2 cellular contexts compared by ENCODE assay signal in the genomic region with DNA sequence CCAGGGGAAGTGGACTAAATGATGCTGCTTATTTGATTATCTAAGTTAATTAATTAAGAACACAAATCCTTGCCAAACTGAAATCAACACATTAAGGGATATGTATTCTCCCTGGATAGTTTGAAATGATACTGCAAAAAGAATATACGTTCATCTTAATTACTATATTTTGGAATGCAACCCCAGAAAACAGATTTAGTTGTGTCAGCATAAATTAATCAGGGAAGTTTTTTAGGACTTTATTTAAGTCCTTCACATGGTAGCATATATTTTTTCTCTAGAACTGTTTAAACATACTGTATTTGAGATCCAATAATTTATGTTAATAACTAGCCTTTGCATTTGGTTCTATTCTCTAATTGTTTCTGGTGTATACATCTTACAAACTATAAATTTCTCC.
TF ChIP-seq lines count a peak whose summit lies in the region.

No MANE protein-coding gene starts in this region.

TF ChIP-seq in HepG2, 621 proteins besides CTCF, POLR2A, EP300 and RAD21:
- no peak for TF ChIP-seq ZNF382 (CRISPR knock-in tag; IDR thresholded peaks at IDR 0.05; ENCODE audit: borderline replicate concordance)
- peak; percentile 66 for TF ChIP-seq MAFF (IDR thresholded peaks at IDR 0.05; ENCODE audit: low read depth, low read length)
- TF ChIP-seq, protein P1, sequence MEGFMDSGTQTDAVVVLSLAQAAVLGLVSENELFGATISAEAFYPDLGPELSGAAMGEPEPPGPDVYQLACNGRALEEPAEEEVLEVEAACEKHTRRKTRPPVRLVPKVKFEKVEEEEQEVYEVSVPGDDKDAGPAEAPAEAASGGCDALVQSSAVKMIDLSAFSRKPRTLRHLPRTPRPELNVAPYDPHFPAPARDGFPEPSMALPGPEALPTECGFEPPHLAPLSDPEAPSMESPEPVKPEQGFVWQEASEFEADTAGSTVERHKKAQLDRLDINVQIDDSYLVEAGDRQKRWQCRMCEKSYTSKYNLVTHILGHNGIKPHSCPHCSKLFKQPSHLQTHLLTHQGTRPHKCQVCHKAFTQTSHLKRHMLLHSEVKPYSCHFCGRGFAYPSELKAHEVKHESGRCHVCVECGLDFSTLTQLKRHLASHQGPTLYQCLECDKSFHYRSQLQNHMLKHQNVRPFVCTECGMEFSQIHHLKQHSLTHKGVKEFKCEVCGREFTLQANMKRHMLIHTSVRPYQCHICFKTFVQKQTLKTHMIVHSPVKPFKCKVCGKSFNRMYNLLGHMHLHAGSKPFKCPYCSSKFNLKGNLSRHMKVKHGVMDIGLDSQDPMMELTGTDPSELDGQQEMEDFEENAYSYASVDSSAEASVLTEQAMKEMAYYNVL (CRISPR knock-in tag; IDR thresholded peaks at IDR 0.05; ENCODE audit: borderline replicate concordance) = no peak
- no peak for TF ChIP-seq TBP (CRISPR knock-in tag; IDR thresholded peaks at IDR 0.05)
- no peak for TF ChIP-seq ZNF460 (CRISPR knock-in tag; IDR thresholded peaks at IDR 0.05; ENCODE audit: borderline replicate concordance)
- TF ChIP-seq MAFK (conservative IDR thresholded peaks at IDR 0.05 in 1 of 2, IDR thresholded peaks at IDR 0.05 in 1 of 2; ENCODE audit: low read length in 2 of 2) = peak; percentile 64 to 84; a peak in 3 of 4 replicates

TF ChIP-seq in K562, 482 proteins besides CTCF, POLR2A, EP300 and RAD21:
- TF ChIP-seq MAFK (IDR thresholded peaks at IDR 0.05; ENCODE audit: low read length) = peak; percentile 58
- TF ChIP-seq, protein P2, sequence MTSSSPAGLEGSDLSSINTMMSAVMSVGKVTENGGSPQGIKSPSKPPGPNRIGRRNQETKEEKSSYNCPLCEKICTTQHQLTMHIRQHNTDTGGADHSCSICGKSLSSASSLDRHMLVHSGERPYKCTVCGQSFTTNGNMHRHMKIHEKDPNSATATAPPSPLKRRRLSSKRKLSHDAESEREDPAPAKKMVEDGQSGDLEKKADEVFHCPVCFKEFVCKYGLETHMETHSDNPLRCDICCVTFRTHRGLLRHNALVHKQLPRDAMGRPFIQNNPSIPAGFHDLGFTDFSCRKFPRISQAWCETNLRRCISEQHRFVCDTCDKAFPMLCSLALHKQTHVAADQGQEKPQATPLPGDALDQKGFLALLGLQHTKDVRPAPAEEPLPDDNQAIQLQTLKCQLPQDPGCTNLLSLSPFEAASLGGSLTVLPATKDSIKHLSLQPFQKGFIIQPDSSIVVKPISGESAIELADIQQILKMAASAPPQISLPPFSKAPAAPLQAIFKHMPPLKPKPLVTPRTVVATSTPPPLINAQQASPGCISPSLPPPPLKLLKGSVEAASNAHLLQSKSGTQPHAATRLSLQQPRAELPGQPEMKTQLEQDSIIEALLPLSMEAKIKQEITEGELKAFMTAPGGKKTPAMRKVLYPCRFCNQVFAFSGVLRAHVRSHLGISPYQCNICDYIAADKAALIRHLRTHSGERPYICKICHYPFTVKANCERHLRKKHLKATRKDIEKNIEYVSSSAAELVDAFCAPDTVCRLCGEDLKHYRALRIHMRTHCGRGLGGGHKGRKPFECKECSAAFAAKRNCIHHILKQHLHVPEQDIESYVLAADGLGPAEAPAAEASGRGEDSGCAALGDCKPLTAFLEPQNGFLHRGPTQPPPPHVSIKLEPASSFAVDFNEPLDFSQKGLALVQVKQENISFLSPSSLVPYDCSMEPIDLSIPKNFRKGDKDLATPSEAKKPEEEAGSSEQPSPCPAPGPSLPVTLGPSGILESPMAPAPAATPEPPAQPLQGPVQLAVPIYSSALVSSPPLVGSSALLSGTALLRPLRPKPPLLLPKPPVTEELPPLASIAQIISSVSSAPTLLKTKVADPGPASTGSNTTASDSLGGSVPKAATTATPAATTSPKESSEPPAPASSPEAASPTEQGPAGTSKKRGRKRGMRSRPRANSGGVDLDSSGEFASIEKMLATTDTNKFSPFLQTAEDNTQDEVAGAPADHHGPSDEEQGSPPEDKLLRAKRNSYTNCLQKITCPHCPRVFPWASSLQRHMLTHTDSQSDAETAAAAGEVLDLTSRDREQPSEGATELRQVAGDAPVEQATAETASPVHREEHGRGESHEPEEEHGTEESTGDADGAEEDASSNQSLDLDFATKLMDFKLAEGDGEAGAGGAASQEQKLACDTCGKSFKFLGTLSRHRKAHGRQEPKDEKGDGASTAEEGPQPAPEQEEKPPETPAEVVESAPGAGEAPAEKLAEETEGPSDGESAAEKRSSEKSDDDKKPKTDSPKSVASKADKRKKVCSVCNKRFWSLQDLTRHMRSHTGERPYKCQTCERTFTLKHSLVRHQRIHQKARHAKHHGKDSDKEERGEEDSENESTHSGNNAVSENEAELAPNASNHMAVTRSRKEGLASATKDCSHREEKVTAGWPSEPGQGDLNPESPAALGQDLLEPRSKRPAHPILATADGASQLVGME (CRISPR knock-in tag; IDR thresholded peaks at IDR 0.05) = no peak
- TF ChIP-seq ZNF316 (IDR thresholded peaks at IDR 0.05) = peak; percentile 72
- TF ChIP-seq MAFF (IDR thresholded peaks at IDR 0.05; ENCODE audit: low read length) = peak; percentile 38; the same call in 1 of the 2 replicates
